ENCODE assay signal across 1 cellular context in genomic region chr9:132354645-132355355, GRCh38.
A peak's percentile ranks its signal among the peaks of the same experiment; 100 is the strongest.
TF ChIP-seq lines count a peak whose summit lies in the region.

TSS of gene SETX (minus strand) at chr9:132354986. CDS start at chr9:132349428, 5,558 bp downstream.

TF ChIP-seq in HepG2, 621 proteins besides CTCF, POLR2A, EP300 and RAD21 (continued from another document and continues in another):
- TF ChIP-seq ZHX1 (CRISPR knock-in tag; IDR thresholded peaks at IDR 0.05; ENCODE audit: low read depth) (no peak), HNF4A (CRISPR knock-in tag; IDR thresholded peaks at IDR 0.05) (0 out of 2 replicates have a peak, but pooled peaks have one; percentile 5), CSRNP2 (CRISPR knock-in tag; conservative IDR thresholded peaks at IDR 0.05; ENCODE audit: low read depth) (no peak), ZSCAN9 (CRISPR knock-in tag; IDR thresholded peaks at IDR 0.05; ENCODE audit: borderline replicate concordance) (no peak; the same call in 1 of the 2 replicates), ZGPAT (CRISPR knock-in tag; IDR thresholded peaks at IDR 0.05) (peak; percentile 80; the same call in 1 of the 2 replicates), HBP1 (CRISPR knock-in tag; IDR thresholded peaks at IDR 0.05; ENCODE audit: low read depth) (no peak), ZNF18 (CRISPR knock-in tag; IDR thresholded peaks at IDR 0.05; ENCODE audit: insufficient replicate concordance) (peak; percentile 89), ZNF720 (CRISPR knock-in tag; IDR thresholded peaks at IDR 0.05) (no peak), SAFB2 (CRISPR knock-in tag; IDR thresholded peaks at IDR 0.05; ENCODE audit: borderline replicate concordance, low read depth) (no peak), YY1 (IDR thresholded peaks at IDR 0.05; ENCODE audit: insufficient read depth, insufficient replicate concordance, low read depth, low read length) (peak; percentile 61), CHD4 (IDR thresholded peaks at IDR 0.05; ENCODE audit: borderline replicate concordance, low read length) (no peak), GLMP (CRISPR knock-in tag; IDR thresholded peaks at IDR 0.05; ENCODE audit: borderline replicate concordance) (no peak), TFE3 (CRISPR knock-in tag; IDR thresholded peaks at IDR 0.05) (no peak), THYN1 (CRISPR knock-in tag; IDR thresholded peaks at IDR 0.05; ENCODE audit: borderline replicate concordance, low read depth) (no peak), GABPA (IDR thresholded peaks at IDR 0.05; ENCODE audit: low read depth, low read length) (peak; percentile 79), GABPA (CRISPR knock-in tag; IDR thresholded peaks at IDR 0.05; ENCODE audit: low read depth) (peak; percentile 88), ZNF83 (CRISPR knock-in tag; IDR thresholded peaks at IDR 0.05; ENCODE audit: borderline replicate concordance) (no peak), ZNF597 (CRISPR knock-in tag; IDR thresholded peaks at IDR 0.05) (no peak), ZNF326 (CRISPR knock-in tag; IDR thresholded peaks at IDR 0.05; ENCODE audit: borderline replicate concordance) (no peak), ZNF503 (CRISPR knock-in tag; IDR thresholded peaks at IDR 0.05) (0 out of 2 replicates have a peak, but pooled peaks have one; percentile 17), TRIM22 (IDR thresholded peaks at IDR 0.05) (no peak), GMEB2 (CRISPR knock-in tag; IDR thresholded peaks at IDR 0.05; ENCODE audit: low read depth) (no peak), AKAP8 (CRISPR knock-in tag; IDR thresholded peaks at IDR 0.05) (no peak), ELF4 (CRISPR knock-in tag; IDR thresholded peaks at IDR 0.05; ENCODE audit: borderline replicate concordance) (no peak), ZBTB7A (CRISPR knock-in tag; IDR thresholded peaks at IDR 0.05) (no peak), ZNF235 (CRISPR knock-in tag; IDR thresholded peaks at IDR 0.05; ENCODE audit: borderline replicate concordance) (peak; percentile 69; the same call in 1 of the 2 replicates), HNF4G (IDR thresholded peaks at IDR 0.05; ENCODE audit: borderline replicate concordance, low read depth, low read length) (peak; percentile 22; the same call in 1 of the 2 replicates), HNF4G (CRISPR knock-in tag; IDR thresholded peaks at IDR 0.05; ENCODE audit: borderline replicate concordance, low read depth) (no peak), PRDM4 (CRISPR knock-in tag; IDR thresholded peaks at IDR 0.05; ENCODE audit: borderline replicate concordance) (no peak), POLR2G (IDR thresholded peaks at IDR 0.05; ENCODE audit: low read depth, low read length) (peak; percentile 94), ZMYM3 (CRISPR knock-in tag; IDR thresholded peaks at IDR 0.05) (no peak), SPEN (CRISPR knock-in tag; IDR thresholded peaks at IDR 0.05; ENCODE audit: low read depth) (peak; percentile 81; the same call in 1 of the 2 replicates), PAWR (CRISPR knock-in tag; IDR thresholded peaks at IDR 0.05; ENCODE audit: borderline replicate concordance) (no peak), ZFP37 (CRISPR knock-in tag; IDR thresholded peaks at IDR 0.05; ENCODE audit: borderline replicate concordance) (no peak), AGO2 (optimal IDR thresholded peaks at IDR 0.05; ENCODE audit: low read depth, low read length) (peak; percentile 70), KDM1A (CRISPR knock-in tag; IDR thresholded peaks at IDR 0.05) (no peak)
